15 cellular contexts compared by ENCODE assay signal in genomic region chr1:9763914-9764313, GRCh38.
"Had no signal": no experiment of that assay in that cellular context is flagged by ENCODE, and none has a peak within 500 bp of the region (broad histone marks: within the 10 kb centered on the region; RNA-seq: fewer than 3 reads in every experiment).

No MANE protein-coding gene starts in this region.

- ATAC-seq: activated CD4-positive, CD25-positive, alpha-beta regulatory T cell treated with anti-CD3 and anti-CD28 coated beads, Interleukin-2, amount 50 U/mL, for 24 hours; activated CD8-positive, alpha-beta memory T cell treated with anti-CD3 and anti-CD28 coated beads, Interleukin-2, amount 10 ng/mL, durations not matched to agents 7 days and 5 days; pancreas; stimulated activated naive B cell treated with anti-CD40 and anti-IgM and Interleukin-4, amounts not matched to agents 10 μg/mL and 1 μg/mL and 100 μg/mL, for 72 hours had no signal

- H3K9me3 Mint-ChIP-seq: immature natural killer cell; stimulated activated naive B cell treated with anti-CD40 and anti-IgM and Interleukin-4, amounts not matched to agents 10 μg/mL and 1 μg/mL and 100 μg/mL, for 72 hours had no signal

- H3K4me3 Mint-ChIP-seq: activated CD8-positive, alpha-beta memory T cell treated with anti-CD3 and anti-CD28 coated beads, Interleukin-2, amount 10 ng/mL, durations not matched to agents 7 days and 5 days; immature natural killer cell; stimulated activated naive B cell treated with anti-CD40 and anti-IgM and Interleukin-4, amounts not matched to agents 10 μg/mL and 1 μg/mL and 100 μg/mL, for 72 hours had no signal

- H3K4me3 ChIP-seq: pancreas, tibial artery had no signal

- DNase-seq: activated CD4-positive, alpha-beta T cell treated with anti-CD3 and anti-CD28 coated beads, Interleukin-2, amount 50 U/mL, for 4 hours; activated CD8-positive, alpha-beta memory T cell treated with anti-CD3 and anti-CD28 coated beads, Interleukin-2, amount 10 ng/mL, durations not matched to agents 7 days and 5 days; activated effector memory CD4-positive, alpha-beta T cell treated with Interleukin-2 at 50 U/mL for 16 hours; activated naive CD4-positive, alpha-beta T cell treated with anti-CD3 and anti-CD28 coated beads, Interleukin-2, amount 50 U/mL, for 16 hours; activated T-cell treated with anti-CD3 and anti-CD28 coated beads, Interleukin-2, amount 50 U/mL, for 1 hour; central memory CD4-positive, alpha-beta T cell; cortex of kidney; effector CD4-positive, alpha-beta T cell; head of caudate nucleus; immature natural killer cell; pancreas; stimulated activated CD4-positive, alpha-beta T cell treated with anti-CD3 and anti-CD28 coated beads, Interleukin-2, amount 100 ng/mL, for 48 hours; stimulated activated naive B cell treated with anti-CD40 and anti-IgM and Interleukin-4, amounts not matched to agents 10 μg/mL and 1 μg/mL and 100 μg/mL, for 72 hours had no signal

- H3K9me3 ChIP-seq: pancreas, tibial artery had no signal

- H3K27ac Mint-ChIP-seq: activated CD8-positive, alpha-beta memory T cell treated with anti-CD3 and anti-CD28 coated beads, Interleukin-2, amount 10 ng/mL, durations not matched to agents 7 days and 5 days; stimulated activated naive B cell treated with anti-CD40 and anti-IgM and Interleukin-4, amounts not matched to agents 10 μg/mL and 1 μg/mL and 100 μg/mL, for 72 hours had no signal

- H3K36me3 ChIP-seq: pancreas had no signal

- H3K4me1 ChIP-seq: tibial artery had no signal

- H3K27me3 Mint-ChIP-seq: activated CD8-positive, alpha-beta memory T cell treated with anti-CD3 and anti-CD28 coated beads, Interleukin-2, amount 10 ng/mL, durations not matched to agents 7 days and 5 days; stimulated activated naive B cell treated with anti-CD40 and anti-IgM and Interleukin-4, amounts not matched to agents 10 μg/mL and 1 μg/mL and 100 μg/mL, for 72 hours had no signal

- H3K27ac ChIP-seq: pancreas, tibial artery had no signal

- H3K27me3 ChIP-seq: pancreas, tibial artery had no signal
